9 cellular contexts compared by ENCODE assay signal in genomic region chr2:219522111-219523030, GRCh38. TPM values are rescaled to one million over a fixed set of nuclear protein-coding genes. Genes with fewer than 3 reads are reported as not detected.
DNase-seq lines count a peak whose midpoint lies in the region; ATAC-seq, FAIRE-seq and TF ChIP-seq lines count a peak whose summit lies in the region.
"Had no signal": no experiment of that assay in that cellular context is flagged by ENCODE, and none has a peak within 500 bp of the region (broad histone marks: within the 10 kb centered on the region; RNA-seq: fewer than 3 reads in every experiment).

No MANE protein-coding gene starts in this region.

- CTCF ChIA-PET in A549 (lab: Yijun Ruan, JAX): interaction anchor here (1.0 to 79.1 kb wide), 4 partner anchors 7 to 120 kb away, joined by 3 to 3291 read pairs (median 236); partner anchors contain the start of genes ASIC4, GMPPA and SPEG
- CTCF ChIA-PET in HEK293 (lab: Yijun Ruan, JAX): interaction anchor here (0.6 to 9.7 kb wide), 15 partner anchors 7 to 245 kb away, joined by 3 to 196 read pairs (median 16); partner anchors contain the start of genes ASIC4 and GMPPA

- H3K9me3 ChIP-seq in A549 (no peaks in the 10 kb centered on the region), HEK293 (ENCODE audit: control insufficient read depth, insufficient read depth, low read depth, low read length) (no peaks in the 10 kb centered on the region)

- H3K4me1 ChIP-seq in A549: peaks cover 17% of the 10 kb centered on the region
- H3K4me1 ChIP-seq in HEK293 (ENCODE audit: control insufficient read depth, insufficient read depth, low read length): peaks cover 7% of the 10 kb centered on the region

- TF ChIP-seq EP300 in A549 (IDR thresholded peaks at IDR 0.05): no peak

- H3K9me3 Mint-ChIP-seq in brain: no peaks in the 10 kb centered on the region
- H3K9me3 Mint-ChIP-seq: T-cell had no signal

- WGBS in A549 (ENCODE audit: missing lambda C conversion rate): 66% methylated on average over 48 of the region's 70 CpGs

- DNase-seq in A549 (ENCODE audit: low read depth in 1 of 2, low spot score in 1 of 2) (no peak), kidney tubule cell (ENCODE audit: low spot score) (peak; percentile 81)
- no peak for DNase-seq in activated CD4-positive, alpha-beta T cell treated with anti-CD3 and anti-CD28 coated beads for 48 hours
- DNase-seq: T-cell had no signal

- POLR2A ChIA-PET in A549 (lab: Yijun Ruan, JAX): no interaction called here
- POLR2A ChIA-PET in HEK293 (lab: Yijun Ruan, JAX): interaction anchor here (0.7 to 1.8 kb wide), 3 partner anchors 12 to 34 kb away, joined by 3 to 8 read pairs (median 3); no protein-coding TSS in a partner anchor

- peak overlapping the region; percentile 51 to 67 (median 59) for H3K4me3 Mint-ChIP-seq in brain

- H3K4me2 ChIP-seq in A549: peak overlapping the region; percentile 52

- ATAC-seq in A549: 0 out of 6 replicates have a peak, but pooled peaks of 1 of the 2 experiments have one; percentile 5
- no peak for ATAC-seq in HG02798 (IDR thresholded peaks at IDR 0.05; ENCODE audit: poor library complexity, unreplicated experiment)
- no peak for ATAC-seq in GM18519 (IDR thresholded peaks at IDR 0.05; ENCODE audit: low FRiP score, unreplicated experiment)
- ATAC-seq in HG03025 (IDR thresholded peaks at IDR 0.05; ENCODE audit: low FRiP score, unreplicated experiment): no peak

- no peaks in the 10 kb centered on the region for H3K36me3 Mint-ChIP-seq in brain
- H3K36me3 Mint-ChIP-seq: T-cell had no signal

- peak overlapping the region; percentile 8 to 83 (median 75) for H3K27ac Mint-ChIP-seq in brain

- H3K27ac ChIP-seq in A549 (peak overlapping the region in 1 of 2 experiments; percentile 80; a peak in 3 of 6 replicates), HEK293 (ENCODE audit: extremely low read depth, low read depth, low read length) (no peak overlapping the region)

- no peak for FAIRE-seq in A549 (lab: Jason Lieb, UNC)

- H3K4me3 ChIP-seq in A549 (no peak overlapping the region), HEK293 (ENCODE audit: low read depth, low read length) (no peak overlapping the region)

- H3K4me1 Mint-ChIP-seq in brain: peaks cover 81% of the 10 kb centered on the region

- TF ChIP-seq CTCF in A549 (IDR thresholded peaks at IDR 0.05): no peak
- TF ChIP-seq CTCF in HEK293 (tag by site-specific recombination; IDR thresholded peaks at IDR 0.05): no peak
- TF ChIP-seq CTCF in brain (conservative IDR thresholded peaks at IDR 0.05): no peak

- no peaks in the 10 kb centered on the region for H3K36me3 ChIP-seq in HEK293 (ENCODE audit: control insufficient read depth in 2 of 2, insufficient read depth in 1 of 2, low read length in 2 of 2)

- no peak for TF ChIP-seq POLR2A in A549 (IDR thresholded peaks at IDR 0.05; ENCODE audit: low read length)

- H3K27me3 Mint-ChIP-seq in brain: peaks cover 3% of the 10 kb centered on the region

- TF ChIP-seq RAD21 in A549 (conservative IDR thresholded peaks at IDR 0.05 in 1 of 2, IDR thresholded peaks at IDR 0.05 in 1 of 2): no peak

TF ChIP-seq in A549, 52 proteins besides CTCF, POLR2A, EP300 and RAD21 (continues in another document):
- TF ChIP-seq ZC3H11A (IDR thresholded peaks at IDR 0.05): no peak
- no peak for TF ChIP-seq JUNB (IDR thresholded peaks at IDR 0.05)
- no peak for TF ChIP-seq ZSCAN20 (CRISPR knock-in tag; IDR thresholded peaks at IDR 0.05)
- TF ChIP-seq SREBF2 (IDR thresholded peaks at IDR 0.05): no peak
- no peak for TF ChIP-seq CBX8 (IDR thresholded peaks at IDR 0.05)
- TF ChIP-seq PHF8 (IDR thresholded peaks at IDR 0.05; ENCODE audit: borderline replicate concordance, low read depth): no peak
- no peak for TF ChIP-seq CEBPB (IDR thresholded peaks at IDR 0.05)
- no peak for TF ChIP-seq HOXB13 (CRISPR knock-in tag; IDR thresholded peaks at IDR 0.05; ENCODE audit: low read depth)
- TF ChIP-seq SMC3 (IDR thresholded peaks at IDR 0.05): no peak
- TF ChIP-seq RFX5 (IDR thresholded peaks at IDR 0.05): no peak

TF ChIP-seq in HEK293, 187 proteins besides CTCF, POLR2A, EP300 and RAD21:
- TF ChIP-seq ZNF776 (tag by site-specific recombination; IDR thresholded peaks at IDR 0.05; ENCODE audit: borderline replicate concordance): no peak
- TF ChIP-seq ZFHX2 (tag by site-specific recombination; conservative IDR thresholded peaks at IDR 0.05): 0 out of 2 replicates have a peak, but pooled peaks have one; percentile 9
- TF ChIP-seq TCF7L2 (IDR thresholded peaks at IDR 0.05; ENCODE audit: borderline replicate concordance, low read depth, low read length): peak; percentile 60; the same call in 1 of the 2 replicates
TF ChIP-seq in HEK293: peak in this region for 2.

RNA-seq across cellular contexts. Expression of gene ASIC4, which starts 8.1 kb away (rescaled TPM):
- polyA plus RNA-seq in A549 (2011; rRNA removed) (0.04 and 0.13 TPM in 2 replicates), A549 (2017; fragmentation: RNase III; extraction: RNeasy Plus Mini Kit Qiagen cat#74134 plus additional on column Dnase treatment) (0.07 to 0.08 TPM in 2 of 3 replicates, not detected in the other), brain (ENCODE audit: insufficient read depth, low read depth, low replicate concordance) (1.2 TPM)
- polyA plus RNA-seq in A549 (2012; cell fraction: cytosol; rRNA removed): 0.01 and 0.05 TPM in 2 replicates
- 0.17 and 0.33 TPM in 2 replicates for polyA plus RNA-seq in A549 (2012; cell fraction: nucleus; rRNA removed)
- polyA minus RNA-seq in A549 (2011; rRNA and poly(A)+ RNA removed): 0.12 TPM in 1 of 2 replicates, not detected in the other

RNA-seq across cellular contexts. Expression of gene CHPF, which starts 21.2 kb away (rescaled TPM):
- polyA plus RNA-seq in A549 (2011; rRNA removed) (9.0 and 10.2 TPM in 2 replicates), A549 (2017; fragmentation: RNase III; extraction: RNeasy Plus Mini Kit Qiagen cat#74134 plus additional on column Dnase treatment) (11.8 to 15.1 TPM (median 14.8 TPM) in 3 replicates), brain (ENCODE audit: insufficient read depth, low read depth, low replicate concordance) (41.6 TPM)
- 13.2 and 20.6 TPM in 2 replicates for polyA plus RNA-seq in A549 (2012; cell fraction: cytosol; rRNA removed)
- polyA plus RNA-seq in A549 (2012; cell fraction: nucleus; rRNA removed): 25.5 and 46.9 TPM in 2 replicates
- 4.2 and 6.5 TPM in 2 replicates for polyA minus RNA-seq in A549 (2011; rRNA and poly(A)+ RNA removed)

RNA-seq across cellular contexts. Expression of gene TMEM198, which starts 21.5 kb away (rescaled TPM):
- polyA plus RNA-seq in A549 (2011; rRNA removed) (0.31 and 0.33 TPM in 2 replicates), A549 (2017; fragmentation: RNase III; extraction: RNeasy Plus Mini Kit Qiagen cat#74134 plus additional on column Dnase treatment) (0.26 to 0.42 TPM (median 0.37 TPM) in 3 replicates), brain (ENCODE audit: insufficient read depth, low read depth, low replicate concordance) (23.1 TPM)
- polyA plus RNA-seq in A549 (2012; cell fraction: cytosol; rRNA removed): 0.40 and 0.45 TPM in 2 replicates
- 3.2 and 3.3 TPM in 2 replicates for polyA plus RNA-seq in A549 (2012; cell fraction: nucleus; rRNA removed)
- polyA minus RNA-seq in A549 (2011; rRNA and poly(A)+ RNA removed): 0.44 and 0.83 TPM in 2 replicates

RNA-seq across cellular contexts. Expression of gene GMPPA, which starts 23.7 kb away (rescaled TPM):
- polyA plus RNA-seq in A549 (2011; rRNA removed): 46.2 and 55.3 TPM in 2 replicates
- polyA plus RNA-seq in A549 (2012; cell fraction: cytosol; rRNA removed): 55.6 and 70.3 TPM in 2 replicates
- polyA plus RNA-seq in A549 (2012; cell fraction: nucleus; rRNA removed): 113 and 115 TPM in 2 replicates
- 31.3 to 38.4 TPM (median 36.2 TPM) in 3 replicates for polyA plus RNA-seq in A549 (2017; fragmentation: RNase III; extraction: RNeasy Plus Mini Kit Qiagen cat#74134 plus additional on column Dnase treatment)
- polyA minus RNA-seq in A549 (2011; rRNA and poly(A)+ RNA removed): 63.6 and 92.8 TPM in 2 replicates
- polyA plus RNA-seq in brain (ENCODE audit: insufficient read depth, low read depth, low replicate concordance): 22.0 TPM

RNA-seq across cellular contexts. Expression of gene OBSL1, which starts 49.0 kb away (rescaled TPM):
- polyA plus RNA-seq in A549 (2011; rRNA removed) (14.4 and 15.6 TPM in 2 replicates), A549 (2017; fragmentation: RNase III; extraction: RNeasy Plus Mini Kit Qiagen cat#74134 plus additional on column Dnase treatment) (22.2 to 33.8 TPM (median 31.8 TPM) in 3 replicates), brain (ENCODE audit: insufficient read depth, low read depth, low replicate concordance) (91.4 TPM)
- 24.0 and 25.3 TPM in 2 replicates for polyA plus RNA-seq in A549 (2012; cell fraction: cytosol; rRNA removed)
- 77.0 and 87.1 TPM in 2 replicates for polyA plus RNA-seq in A549 (2012; cell fraction: nucleus; rRNA removed)
- 24.1 and 32.6 TPM in 2 replicates for polyA minus RNA-seq in A549 (2011; rRNA and poly(A)+ RNA removed)
